Comparison of ENCODE assay signal across 10 cellular contexts in the genomic region with DNA sequence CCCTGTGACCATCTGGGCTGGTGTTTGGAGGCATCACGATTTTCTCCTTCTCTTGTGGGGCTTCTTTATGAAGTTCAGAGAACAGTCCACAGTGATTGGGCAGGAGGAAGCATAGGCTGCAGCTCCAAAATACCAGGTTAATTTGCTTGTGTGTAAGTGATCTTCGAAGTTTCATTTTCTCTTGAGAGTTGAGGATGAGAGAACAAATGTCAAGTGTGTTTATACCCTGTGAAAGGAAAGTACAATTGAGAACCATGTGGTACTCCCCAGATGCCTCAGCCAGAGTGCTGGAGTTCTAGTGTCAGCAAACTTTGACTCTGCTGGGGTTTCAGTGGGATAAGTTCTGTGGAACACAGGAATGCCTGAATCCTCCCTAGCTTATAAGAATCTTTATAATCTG.
DNase-seq lines count a peak whose midpoint lies in the region; ATAC-seq lines count a peak whose summit lies in the region.
"Had no signal": no experiment of that assay in that cellular context is flagged by ENCODE, and none has a peak within 500 bp of the region (broad histone marks: within the 10 kb centered on the region; RNA-seq: fewer than 3 reads in every experiment).

No MANE protein-coding gene starts in this region.

- peak; percentile 84 for ATAC-seq in GM18870 (IDR thresholded peaks at IDR 0.05; ENCODE audit: unreplicated experiment)
- ATAC-seq in GM21423 (IDR thresholded peaks at IDR 0.05; ENCODE audit: unreplicated experiment) = peak; percentile 82
- peak; percentile 83 for ATAC-seq in HG03097 (IDR thresholded peaks at IDR 0.05; ENCODE audit: low FRiP score, unreplicated experiment)
- ATAC-seq in activated naive CD8-positive, alpha-beta T cell treated with anti-CD3 and anti-CD28 coated beads, Interleukin-2, amount 10 ng/mL, durations not matched to agents 7 days and 5 days (ENCODE audit: low read depth) = peak; percentile 65

- peaks cover 5% of the 10 kb centered on the region for H3K9me3 Mint-ChIP-seq in activated naive CD8-positive, alpha-beta T cell treated with anti-CD3 and anti-CD28 coated beads, Interleukin-2, amount 10 ng/mL, durations not matched to agents 7 days and 5 days

- no peak for DNase-seq in activated naive CD8-positive, alpha-beta T cell treated with anti-CD3 and anti-CD28 coated beads, Interleukin-2, amount 10 ng/mL, durations not matched to agents 7 days and 5 days
- no peak for DNase-seq in posterior cingulate gyrus
- no peak for DNase-seq in HuH-7.5 (ENCODE audit: low spot score)
- no peak for DNase-seq in activated CD8-positive, alpha-beta memory T cell treated with anti-CD3 and anti-CD28 coated beads for 24 hours
- DNase-seq: DMS 273 treated with DMSO at 0.1 percent for 48 hours, GOT3, NCI-H1417 had no signal

- H3K4me3 Mint-ChIP-seq in activated naive CD8-positive, alpha-beta T cell treated with anti-CD3 and anti-CD28 coated beads, Interleukin-2, amount 10 ng/mL, durations not matched to agents 7 days and 5 days = no peak overlapping the region

- intact Hi-C loops in posterior cingulate gyrus (cut with DNase I) = no loop called here

- H3K4me1 Mint-ChIP-seq in activated naive CD8-positive, alpha-beta T cell treated with anti-CD3 and anti-CD28 coated beads, Interleukin-2, amount 10 ng/mL, durations not matched to agents 7 days and 5 days = peaks cover 6% of the 10 kb centered on the region

- H3K36me3 Mint-ChIP-seq in activated naive CD8-positive, alpha-beta T cell treated with anti-CD3 and anti-CD28 coated beads, Interleukin-2, amount 10 ng/mL, durations not matched to agents 7 days and 5 days = no peaks in the 10 kb centered on the region

- POLR2A ChIA-PET in activated naive CD8-positive, alpha-beta T cell treated with anti-CD3 and anti-CD28 coated beads, Interleukin-2, amount 10 ng/mL, durations not matched to agents 7 days and 5 days (lab: Charles Lee) = no interaction called here

- H3K27me3 Mint-ChIP-seq in activated naive CD8-positive, alpha-beta T cell treated with anti-CD3 and anti-CD28 coated beads, Interleukin-2, amount 10 ng/mL, durations not matched to agents 7 days and 5 days = no peaks in the 10 kb centered on the region

- H3K27ac Mint-ChIP-seq in activated naive CD8-positive, alpha-beta T cell treated with anti-CD3 and anti-CD28 coated beads, Interleukin-2, amount 10 ng/mL, durations not matched to agents 7 days and 5 days = no peak overlapping the region
